In genomic region chr20:44646023-44646640, GRCh38 we compare ENCODE assay signal across 7 cellular contexts. TPM values are rescaled to one million over a fixed set of nuclear protein-coding genes. Genes with fewer than 3 reads are reported as not detected.
DNase-seq lines count a peak whose midpoint lies in the region; ATAC-seq and TF ChIP-seq lines count a peak whose summit lies in the region.

No MANE protein-coding gene starts in this region.

- TF ChIP-seq CTCF in RWPE2 (IDR thresholded peaks at IDR 0.05; ENCODE audit: poor library complexity, severe bottlenecking) (no peak), esophagus muscularis mucosa (IDR thresholded peaks at IDR 0.05) (no peak), sigmoid colon (IDR thresholded peaks at IDR 0.05) (no peak)

- 46% methylated on average over 2 of the region's 4 CpGs for WGBS in esophagus muscularis mucosa
- WGBS in sigmoid colon, 2 donors: 29 to 66% methylated on average over 4 of the region's 4 CpGs

- no peaks in the 10 kb centered on the region for H3K27me3 ChIP-seq in RWPE2 (ENCODE audit: insufficient read depth, poor library complexity, severe bottlenecking)
- no peaks in the 10 kb centered on the region for H3K27me3 ChIP-seq in esophagus muscularis mucosa
- no peaks in the 10 kb centered on the region for H3K27me3 ChIP-seq in sigmoid colon

- H3K9me3 ChIP-seq in RWPE2 (ENCODE audit: severe bottlenecking) (no peaks in the 10 kb centered on the region), esophagus muscularis mucosa (no peaks in the 10 kb centered on the region), sigmoid colon (no peaks in the 10 kb centered on the region)

- H3K4me1 ChIP-seq in RWPE2 (ENCODE audit: insufficient read depth, poor library complexity, severe bottlenecking) (peaks cover 37% of the 10 kb centered on the region), esophagus muscularis mucosa (peaks cover 69 to 87% (median 76%) of the 10 kb centered on the region in 4 donors), sigmoid colon (peaks cover 0 to 60% (median 41%) of the 10 kb centered on the region in 4 donors)

- no peak overlapping the region for H3K4me3 ChIP-seq in RWPE2 (ENCODE audit: severe bottlenecking)
- H3K4me3 ChIP-seq in esophagus muscularis mucosa: no peak overlapping the region
- H3K4me3 ChIP-seq in sigmoid colon: no peak overlapping the region

- H3K36me3 ChIP-seq in RWPE2 (ENCODE audit: low read depth) (no peaks in the 10 kb centered on the region), esophagus muscularis mucosa (no peaks in the 10 kb centered on the region), sigmoid colon (no peaks in the 10 kb centered on the region)

- ATAC-seq in GM18505 (IDR thresholded peaks at IDR 0.05; ENCODE audit: unreplicated experiment): no peak
- peak; percentile 31 for ATAC-seq in HG02642 (IDR thresholded peaks at IDR 0.05; ENCODE audit: poor library complexity, unreplicated experiment)
- no peak for ATAC-seq in RWPE2 (ENCODE audit: low read depth)
- no peak for ATAC-seq in GM21737 (IDR thresholded peaks at IDR 0.05; ENCODE audit: unreplicated experiment)

- DNase-seq in RWPE2 (ENCODE audit: low spot score): no peak
- DNase-seq in esophagus muscularis mucosa (ENCODE audit: extremely low spot score): no peak
- no peak for DNase-seq in sigmoid colon
- no peak for DNase-seq in stimulated activated CD4-positive, alpha-beta T cell treated with anti-CD3 and anti-CD28 coated beads, Interleukin-12 subunit alpha, Interleukin-12 subunit beta, amount 100 ng/mL, for 4 hours

- TF ChIP-seq EP300 in esophagus muscularis mucosa (IDR thresholded peaks at IDR 0.05): no peak
- TF ChIP-seq EP300 in sigmoid colon (IDR thresholded peaks at IDR 0.05): no peak

- TF ChIP-seq POLR2A in GM18505 (IDR thresholded peaks at IDR 0.05; ENCODE audit: borderline replicate concordance, extremely low read depth, insufficient read depth, insufficient read length) (peak; percentile 32), esophagus muscularis mucosa (IDR thresholded peaks at IDR 0.05; ENCODE audit: low read depth) (no peak), sigmoid colon (IDR thresholded peaks at IDR 0.05) (no peak)

- intact Hi-C loops in esophagus muscularis mucosa (cut with DNase I) (no loop called here), sigmoid colon (cut with DNase I) (no loop called here)

- H3K27ac ChIP-seq in RWPE2 (ENCODE audit: poor library complexity, severe bottlenecking) (peak overlapping the region; percentile 1), esophagus muscularis mucosa (replicated peaks in 1 of 4) (peak overlapping the region; percentile 18 to 57 (median 21)), sigmoid colon (peak overlapping the region in 2 of 4 donors; percentile 44 to 55)

RNA-seq across cellular contexts. Expression of gene ADA, which starts 5.4 kb away (rescaled TPM):
- total RNA-seq in esophagus muscularis mucosa: 10 to 100 TPM in 3 of 4 donors, 1 to 10 TPM in 1; 9.6 to 18.4 (median 13.4) TPM
- total RNA-seq in sigmoid colon: 10 to 100 TPM in 3 of 4 donors, 1 to 10 TPM in 1; 4.3 to 17.1 (median 11.7) TPM
- 10 to 100 TPM in 1 of 3 donors, 1 to 10 TPM in 2; 2.5 to 13.8 (median 4.8) TPM for polyA plus RNA-seq in sigmoid colon
